Comparison of ENCODE assay signal across 15 cellular contexts in genomic region chr2:86301711-86302202, GRCh38. TPM values are rescaled to one million over a fixed set of nuclear protein-coding genes. Genes with fewer than 3 reads are reported as not detected.
A peak's percentile ranks its signal among the peaks of the same experiment; 100 is the strongest.
DNase-seq lines count a peak whose midpoint lies in the region; ATAC-seq and TF ChIP-seq lines count a peak whose summit lies in the region.
"Had no signal": no experiment of that assay in that cellular context is flagged by ENCODE, and none has a peak within 500 bp of the region (broad histone marks: within the 10 kb centered on the region; RNA-seq: fewer than 3 reads in every experiment).

No MANE protein-coding gene starts in this region.

- ATAC-seq in gastroesophageal sphincter (no peak), GM18520 (IDR thresholded peaks at IDR 0.05; ENCODE audit: unreplicated experiment) (no peak)

- H3K9ac ChIP-seq in rectal smooth muscle tissue (ENCODE audit: low read length) = no peak overlapping the region

- no peak for TF ChIP-seq EP300 in gastroesophageal sphincter (IDR thresholded peaks at IDR 0.05)

- H3K4me3 ChIP-seq in gastroesophageal sphincter (no peak overlapping the region), rectal smooth muscle tissue (ENCODE audit: low read length) (no peak overlapping the region)
- H3K4me3 ChIP-seq: prostate gland, SJSA1 had no signal

- H3K27ac ChIP-seq in gastroesophageal sphincter = peak overlapping the region; percentile 66 to 91 (median 70)
- peak overlapping the region; percentile 67 for H3K27ac ChIP-seq in rectal smooth muscle tissue (ENCODE audit: low read depth, low read length)
- H3K27ac ChIP-seq: SJSA1 had no signal

- peaks cover 22 to 83% (median 28%) of the 10 kb centered on the region in 3 donors for H3K4me1 ChIP-seq in gastroesophageal sphincter
- peaks cover 45% of the 10 kb centered on the region for H3K4me1 ChIP-seq in rectal smooth muscle tissue (ENCODE audit: control insufficient read depth, insufficient read depth, low read length)
- H3K4me1 ChIP-seq: prostate gland, SJSA1 had no signal

- 41 to 100% methylated on average over 2 to 3 of the region's 3 CpGs for WGBS in gastroesophageal sphincter (ENCODE audit: low coverage in 1 of 2), 2 donors

- peak; percentile 31 for DNase-seq in GOT3 (lab: John Stamatoyannopoulos, UW)
- peak; percentile 41 for DNase-seq in NCI-H69 (lab: John Stamatoyannopoulos, UW)
- no peak for DNase-seq in hypothalamus (lab: John Stamatoyannopoulos, UW)
- DNase-seq in amniotic stem cell (lab: John Stamatoyannopoulos, UW) = no peak
- DNase-seq: activated gamma-delta T cell treated with Interleukin-2 at 50 U/mL for 16 hours; C1 segment of cervical spinal cord; effector CD8-positive, alpha-beta T cell; foreskin fibroblast; GF-D8; NCI-H1436 had no signal

- H3K27me3 ChIP-seq in gastroesophageal sphincter = no peaks in the 10 kb centered on the region
- no peaks in the 10 kb centered on the region for H3K27me3 ChIP-seq in rectal smooth muscle tissue (ENCODE audit: control insufficient read depth, insufficient read depth, low read length)

- H3K36me3 ChIP-seq in gastroesophageal sphincter (no peaks in the 10 kb centered on the region), rectal smooth muscle tissue (ENCODE audit: control insufficient read depth, insufficient read depth, low read length) (no peaks in the 10 kb centered on the region)
- H3K36me3 ChIP-seq: prostate gland, SJSA1 had no signal

- no peaks in the 10 kb centered on the region for H3K9me3 ChIP-seq in gastroesophageal sphincter
- H3K9me3 ChIP-seq: prostate gland, SJSA1 had no signal

- TF ChIP-seq CTCF in gastroesophageal sphincter (IDR thresholded peaks at IDR 0.05) = no peak

- no peak for TF ChIP-seq POLR2A in gastroesophageal sphincter (IDR thresholded peaks at IDR 0.05)

RNA-seq across cellular contexts. Expression of gene REEP1, which starts 35.7 kb away (rescaled TPM):
- total RNA-seq in gastroesophageal sphincter = 100 to 1,000 TPM in 1 of 4 donors, 10 to 100 TPM in 3; 22.9 to 107 (median 70.7) TPM

Comparison
In these comparisons a context has a peak if more than half of its experiments do, and no peak if none do; other contexts are left out.
1. DNase-seq: peak in GOT3 (single experiment) and NCI-H69 (single experiment); none in hypothalamus (0 of 51) and amniotic stem cell (single experiment).